ENCODE assay signal across 8 cellular contexts in genomic region chr3:27253831-27254230, GRCh38.
A peak's percentile ranks its signal among the peaks of the same experiment; 100 is the strongest.
DNase-seq lines count a peak whose midpoint lies in the region; ATAC-seq and TF ChIP-seq lines count a peak whose summit lies in the region.

No MANE protein-coding gene starts in this region.

- ATAC-seq in GM19324 (IDR thresholded peaks at IDR 0.05; ENCODE audit: low FRiP score, unreplicated experiment) (peak; percentile 96), HG03378 (IDR thresholded peaks at IDR 0.05; ENCODE audit: unreplicated experiment) (peak; percentile 88)

- peak; percentile 54 for TF ChIP-seq CTCF in fibroblast of mammary gland (conservative IDR thresholded peaks at IDR 0.05; ENCODE audit: control insufficient read depth, insufficient read depth, low read depth, low read length)

- no peak overlapping the region for H3K4me3 ChIP-seq in fibroblast of mammary gland (ENCODE audit: control insufficient read depth, low read depth, low read length)

- DNase-seq in NCI-H1436 (lab: John Stamatoyannopoulos, UW), result peak; percentile 2
- DNase-seq in NCI-H1436 treated with DMSO at 0.1 percent for 48 hours (lab: John Stamatoyannopoulos, UW), result no peak
- DNase-seq in RPMI8226, result peak; percentile 50
- DNase-seq in fibroblast of mammary gland (ENCODE audit: low read depth), result peak; percentile 45
- DNase-seq in renal cortical epithelial cell (ENCODE audit: low read depth), result peak; percentile 55
- DNase-seq in DMS114 treated with DMSO at 0.1 percent for 48 hours (lab: John Stamatoyannopoulos, UW; ENCODE audit: unreplicated experiment), result no peak

Comparison
In these comparisons a context has a peak if more than half of its experiments do, and no peak if none do; other contexts are left out.
1. DNase-seq: peak in NCI-H1436 (single experiment), RPMI8226 (single experiment), fibroblast of mammary gland (single experiment) and renal cortical epithelial cell (single experiment); none in NCI-H1436 treated with DMSO at 0.1 percent for 48 hours (single experiment) and DMS114 treated with DMSO at 0.1 percent for 48 hours (single experiment).